Comparison of ENCODE assay signal across 1 cellular context in genomic region chr7:142873281-142873784, GRCh38.
TF ChIP-seq lines count a peak whose summit lies in the region.

No MANE protein-coding gene starts in this region.

TF ChIP-seq in GM23338, 12 proteins besides CTCF, POLR2A, EP300 and RAD21 (continued from another document):
- TF ChIP-seq, protein P1, sequence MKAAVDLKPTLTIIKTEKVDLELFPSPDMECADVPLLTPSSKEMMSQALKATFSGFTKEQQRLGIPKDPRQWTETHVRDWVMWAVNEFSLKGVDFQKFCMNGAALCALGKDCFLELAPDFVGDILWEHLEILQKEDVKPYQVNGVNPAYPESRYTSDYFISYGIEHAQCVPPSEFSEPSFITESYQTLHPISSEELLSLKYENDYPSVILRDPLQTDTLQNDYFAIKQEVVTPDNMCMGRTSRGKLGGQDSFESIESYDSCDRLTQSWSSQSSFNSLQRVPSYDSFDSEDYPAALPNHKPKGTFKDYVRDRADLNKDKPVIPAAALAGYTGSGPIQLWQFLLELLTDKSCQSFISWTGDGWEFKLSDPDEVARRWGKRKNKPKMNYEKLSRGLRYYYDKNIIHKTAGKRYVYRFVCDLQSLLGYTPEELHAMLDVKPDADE (IDR thresholded peaks at IDR 0.05): no peak
- TF ChIP-seq, protein P2, sequence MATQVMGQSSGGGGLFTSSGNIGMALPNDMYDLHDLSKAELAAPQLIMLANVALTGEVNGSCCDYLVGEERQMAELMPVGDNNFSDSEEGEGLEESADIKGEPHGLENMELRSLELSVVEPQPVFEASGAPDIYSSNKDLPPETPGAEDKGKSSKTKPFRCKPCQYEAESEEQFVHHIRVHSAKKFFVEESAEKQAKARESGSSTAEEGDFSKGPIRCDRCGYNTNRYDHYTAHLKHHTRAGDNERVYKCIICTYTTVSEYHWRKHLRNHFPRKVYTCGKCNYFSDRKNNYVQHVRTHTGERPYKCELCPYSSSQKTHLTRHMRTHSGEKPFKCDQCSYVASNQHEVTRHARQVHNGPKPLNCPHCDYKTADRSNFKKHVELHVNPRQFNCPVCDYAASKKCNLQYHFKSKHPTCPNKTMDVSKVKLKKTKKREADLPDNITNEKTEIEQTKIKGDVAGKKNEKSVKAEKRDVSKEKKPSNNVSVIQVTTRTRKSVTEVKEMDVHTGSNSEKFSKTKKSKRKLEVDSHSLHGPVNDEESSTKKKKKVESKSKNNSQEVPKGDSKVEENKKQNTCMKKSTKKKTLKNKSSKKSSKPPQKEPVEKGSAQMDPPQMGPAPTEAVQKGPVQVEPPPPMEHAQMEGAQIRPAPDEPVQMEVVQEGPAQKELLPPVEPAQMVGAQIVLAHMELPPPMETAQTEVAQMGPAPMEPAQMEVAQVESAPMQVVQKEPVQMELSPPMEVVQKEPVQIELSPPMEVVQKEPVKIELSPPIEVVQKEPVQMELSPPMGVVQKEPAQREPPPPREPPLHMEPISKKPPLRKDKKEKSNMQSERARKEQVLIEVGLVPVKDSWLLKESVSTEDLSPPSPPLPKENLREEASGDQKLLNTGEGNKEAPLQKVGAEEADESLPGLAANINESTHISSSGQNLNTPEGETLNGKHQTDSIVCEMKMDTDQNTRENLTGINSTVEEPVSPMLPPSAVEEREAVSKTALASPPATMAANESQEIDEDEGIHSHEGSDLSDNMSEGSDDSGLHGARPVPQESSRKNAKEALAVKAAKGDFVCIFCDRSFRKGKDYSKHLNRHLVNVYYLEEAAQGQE (IDR thresholded peaks at IDR 0.05; ENCODE audit: unreplicated experiment): no peak
